ENCODE assay signal across 8 cellular contexts in the genomic region with DNA sequence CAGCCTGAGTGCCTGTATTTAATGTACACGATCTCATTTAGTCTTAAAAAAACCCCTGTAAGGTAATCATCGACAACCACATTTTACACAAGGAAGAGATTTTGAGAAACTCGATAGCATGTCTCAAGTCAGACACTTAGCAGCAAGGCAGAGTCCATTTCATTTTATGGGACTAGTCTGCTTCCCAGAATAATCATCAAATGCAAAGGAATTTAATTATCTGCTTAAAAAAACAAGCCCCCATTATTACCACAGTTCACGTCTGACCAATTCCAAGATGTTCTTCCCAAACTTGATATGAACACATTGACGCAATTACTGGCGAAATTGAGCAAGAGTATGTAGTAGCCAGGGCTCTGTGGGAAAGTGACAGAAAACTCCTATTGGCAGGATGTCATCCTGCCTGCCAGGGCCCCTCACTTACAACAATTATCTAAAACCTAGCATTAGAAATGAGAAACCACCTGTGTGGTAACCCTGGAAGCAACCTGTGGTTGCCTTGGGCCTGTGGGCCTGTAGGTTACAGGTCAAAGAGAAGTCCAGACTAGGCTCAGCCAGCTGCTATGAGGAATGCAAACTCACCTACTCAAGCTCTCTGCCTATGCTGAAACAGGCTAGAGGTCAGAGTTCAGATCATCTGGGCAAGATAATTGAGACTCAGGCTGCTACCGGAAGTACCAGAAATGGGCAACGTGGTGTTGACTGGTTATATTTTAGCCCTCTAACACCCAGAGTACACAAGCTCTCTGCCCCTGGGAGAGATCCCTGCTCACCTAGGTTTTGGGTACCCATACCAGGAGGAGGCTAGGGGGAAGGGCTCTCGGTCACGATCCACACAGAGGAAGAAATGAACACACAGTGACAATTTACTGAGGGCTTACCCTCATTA. TPM values are rescaled to one million over a fixed set of nuclear protein-coding genes. Genes with fewer than 3 reads are reported as not detected.
DNase-seq lines count a peak whose midpoint lies in the region; ATAC-seq lines count a peak whose summit lies in the region.

No MANE protein-coding gene starts in this region.

- intact Hi-C loops in activated naive CD4-positive, alpha-beta T cell treated with anti-CD3 and anti-CD28 coated beads for 36 hours (cut with micrococcal nuclease), result loop anchor here (1.0 to 10.0 kb wide), 6 partner anchors 55 to 879 kb away; a partner anchor contains a TSS
- intact Hi-C loops in dendritic cell treated with granulocyte-macrophage colony-stimulating factor and Interleukin-4, amounts not matched to agents 40 ng/mL and 50 ng/mL, for 4 days (cut with micrococcal nuclease), result loop anchor here (2.0 to 5.0 kb wide), 2 partner anchors 48 to 99 kb away; a partner anchor contains a TSS

- H3K36me3 Mint-ChIP-seq in activated naive CD4-positive, alpha-beta T cell treated with anti-CD3 and anti-CD28 coated beads for 36 hours (ENCODE audit: low read depth), result peaks cover 11% of the 10 kb centered on the region
- H3K36me3 Mint-ChIP-seq in dendritic cell treated with granulocyte-macrophage colony-stimulating factor and Interleukin-4, amounts not matched to agents 40 ng/mL and 50 ng/mL, for 4 days (ENCODE audit: low read depth), result peaks cover 51% of the 10 kb centered on the region

- CTCF ChIA-PET in activated naive CD4-positive, alpha-beta T cell treated with anti-CD3 and anti-CD28 coated beads for 36 hours (lab: Charles Lee), result no interaction called here

- H3K9me3 ChIP-seq in SJCRH30 (replicated peaks), result no peaks in the 10 kb centered on the region
- no peaks in the 10 kb centered on the region for H3K9me3 ChIP-seq in mesodermal cell (ENCODE audit: control insufficient read depth, low read length)

- peaks cover 40% of the 10 kb centered on the region for H3K4me1 ChIP-seq in SJCRH30
- peaks cover 46% of the 10 kb centered on the region for H3K4me1 ChIP-seq in mesodermal cell (ENCODE audit: control insufficient read depth, insufficient read depth, low read length, poor library complexity, severe bottlenecking)
- H3K4me1 ChIP-seq in urinary bladder (ENCODE audit: insufficient read depth), result no peaks in the 10 kb centered on the region

- H3K27me3 Mint-ChIP-seq in activated naive CD4-positive, alpha-beta T cell treated with anti-CD3 and anti-CD28 coated beads for 36 hours (ENCODE audit: low read depth), result no peaks in the 10 kb centered on the region
- H3K27me3 Mint-ChIP-seq in dendritic cell treated with granulocyte-macrophage colony-stimulating factor and Interleukin-4, amounts not matched to agents 40 ng/mL and 50 ng/mL, for 4 days, result no peaks in the 10 kb centered on the region

- ATAC-seq in HG03108 (IDR thresholded peaks at IDR 0.05; ENCODE audit: unreplicated experiment), result peak; percentile 27

- 72 to 73% methylated on average over 7 of the region's 10 CpGs for WGBS in mesodermal cell (ENCODE audit: insufficient coverage in 2 of 2), 2 experiments
- 18% methylated on average over 10 of the region's 10 CpGs for WGBS in urinary bladder

- H3K4me3 ChIP-seq in SJCRH30 (peak overlapping the region; percentile 81), mesodermal cell (ENCODE audit: extremely low read depth, insufficient read depth, low read length, poor library complexity, severe bottlenecking) (peak overlapping the region; percentile 70), urinary bladder (ENCODE audit: low read depth, low read length) (peak overlapping the region; percentile 70)

- peak overlapping the region; percentile 91 for H3K4me3 Mint-ChIP-seq in activated naive CD4-positive, alpha-beta T cell treated with anti-CD3 and anti-CD28 coated beads for 36 hours
- H3K4me3 Mint-ChIP-seq in dendritic cell treated with granulocyte-macrophage colony-stimulating factor and Interleukin-4, amounts not matched to agents 40 ng/mL and 50 ng/mL, for 4 days, result peak overlapping the region; percentile 91

- H3K27ac ChIP-seq in SJCRH30 (peak overlapping the region; percentile 52; the same call in 1 of the 2 replicates), mesodermal cell (ENCODE audit: low read depth, low read length, severe bottlenecking) (peak overlapping the region; percentile 7), urinary bladder (ENCODE audit: low read depth) (peak overlapping the region; percentile 88)

- H3K9me3 Mint-ChIP-seq in activated naive CD4-positive, alpha-beta T cell treated with anti-CD3 and anti-CD28 coated beads for 36 hours, result no peaks in the 10 kb centered on the region
- H3K9me3 Mint-ChIP-seq in dendritic cell treated with granulocyte-macrophage colony-stimulating factor and Interleukin-4, amounts not matched to agents 40 ng/mL and 50 ng/mL, for 4 days, result no peaks in the 10 kb centered on the region

- no peaks in the 10 kb centered on the region for H3K27me3 ChIP-seq in SJCRH30

- H3K27ac Mint-ChIP-seq in activated naive CD4-positive, alpha-beta T cell treated with anti-CD3 and anti-CD28 coated beads for 36 hours, result peak overlapping the region; percentile 97
- H3K27ac Mint-ChIP-seq in dendritic cell treated with granulocyte-macrophage colony-stimulating factor and Interleukin-4, amounts not matched to agents 40 ng/mL and 50 ng/mL, for 4 days, result peak overlapping the region; percentile 96

- peak; percentile 63 for DNase-seq in activated naive CD4-positive, alpha-beta T cell treated with anti-CD3 and anti-CD28 coated beads for 36 hours
- DNase-seq in activated naive CD4-positive, alpha-beta T cell treated with anti-CD3 and anti-CD28 coated beads, Interleukin-2, amount 50 U/mL, for 16 hours, result no peak
- DNase-seq in SJCRH30 (no peak), NCI-H345 treated with DMSO at 0.1 percent for 48 hours (lab: John Stamatoyannopoulos, UW; ENCODE audit: unreplicated experiment) (no peak)

- H3K36me3 ChIP-seq in SJCRH30 (no peaks in the 10 kb centered on the region), mesodermal cell (ENCODE audit: control insufficient read depth, insufficient read depth, low read length) (no peaks in the 10 kb centered on the region), urinary bladder (ENCODE audit: insufficient read depth) (no peaks in the 10 kb centered on the region)

- peaks cover 66% of the 10 kb centered on the region for H3K4me1 Mint-ChIP-seq in activated naive CD4-positive, alpha-beta T cell treated with anti-CD3 and anti-CD28 coated beads for 36 hours (ENCODE audit: low read depth)
- H3K4me1 Mint-ChIP-seq in dendritic cell treated with granulocyte-macrophage colony-stimulating factor and Interleukin-4, amounts not matched to agents 40 ng/mL and 50 ng/mL, for 4 days (ENCODE audit: low read depth), result peaks cover 77% of the 10 kb centered on the region

RNA-seq across cellular contexts. Expression of a gene that starts 1.6 kb away (rescaled TPM):
- total RNA-seq in activated naive CD4-positive, alpha-beta T cell treated with anti-CD3 and anti-CD28 coated beads for 36 hours, result 10 to 100 TPM; 42.8 to 44.1 TPM
- total RNA-seq in SJCRH30 (2014; rRNA removed; shearing (Covaris generic)), result 14.0 and 15.7 TPM in 2 replicates
- 54.7 TPM for polyA plus RNA-seq in mesodermal cell (2013, experiment 1 of 2)
- 52.2 TPM for polyA plus RNA-seq in mesodermal cell (2013, experiment 2 of 2)
- total RNA-seq in urinary bladder, result 36.4 TPM
- polyA plus RNA-seq in urinary bladder, result 57.7 TPM

Comparison
In these comparisons a context has a peak if more than half of its experiments do, and no peak if none do; other contexts are left out.
1. H3K27ac ChIP-seq: peak in every context shown above with its lines; median percentile 88 in urinary bladder; 52 in SJCRH30; 7 in mesodermal cell.